11 cellular contexts compared by ENCODE assay signal in genomic region chr3:58577269-58577821, GRCh38. TPM values are rescaled to one million over a fixed set of nuclear protein-coding genes. Genes with fewer than 3 reads are reported as not detected.
DNase-seq lines count a peak whose midpoint lies in the region; ATAC-seq and TF ChIP-seq lines count a peak whose summit lies in the region.
"Had no signal": no experiment of that assay in that cellular context is flagged by ENCODE, and none has a peak within 500 bp of the region (broad histone marks: within the 10 kb centered on the region; RNA-seq: fewer than 3 reads in every experiment).

TSS of gene FAM107A (minus strand) at chr3:58577391. CDS start at chr3:58569860, 7,531 bp downstream.

- DNase-seq in ELR (ENCODE audit: low read depth) (peak; percentile 49), cerebellar cortex (ENCODE audit: low spot score) (peak; percentile 55), iPS-NIHi11 (ENCODE audit: low spot score) (peak; percentile 54), renal cortical epithelial cell (ENCODE audit: low read depth) (peak; percentile 87), RPMI8226 (no peak), PC-9 (no peak)
- no peak for DNase-seq in activated CD8-positive, alpha-beta memory T cell treated with anti-CD3 and anti-CD28 coated beads, Interleukin-2, amount 50 U/mL, for 4 hours
- DNase-seq: GDM1, retina had no signal

- H3K27ac ChIP-seq in PC-9, result no peak within 1 kb of the TSS

- no peaks in the 10 kb centered on the region for H4K20me1 ChIP-seq in PC-9 (ENCODE audit: insufficient read depth)

- H3K9me3 ChIP-seq in PC-9 (ENCODE audit: insufficient read depth, low read depth), result no peaks in the 10 kb centered on the region

- TF ChIP-seq CTCF in PC-9 (conservative IDR thresholded peaks at IDR 0.05), result no peak

- H2AFZ ChIP-seq in PC-9, result no peak within 1 kb of the TSS

- H3K4me2 ChIP-seq in PC-9, result no peak within 1 kb of the TSS

- intact Hi-C loops in PC-9 (cut with micrococcal nuclease; ENCODE audit: unreplicated experiment), result no loop called here

- no peaks in the 10 kb centered on the region for H3F3A ChIP-seq in PC-9 (ENCODE audit: insufficient read depth, low read depth)

- POLR2A ChIA-PET in PC-9 (lab: Charles Lee; ENCODE audit: unreplicated experiment), result no interaction called here

- no peaks in the 10 kb centered on the region for H3K79me2 ChIP-seq in PC-9 (ENCODE audit: low read depth)

- no peaks in the 10 kb centered on the region for H3K9me2 ChIP-seq in PC-9 (ENCODE audit: insufficient read depth)

- no TSS peak for BruUV-seq in PC-9 (replicated peaks; lab: Mats Ljungman, UMichigan)

- no peaks in the 10 kb centered on the region for H3K36me3 ChIP-seq in PC-9 (ENCODE audit: low read depth)

- no peak within 1 kb of the TSS for H3K4me3 ChIP-seq in PC-9

- no peaks in the 10 kb centered on the region for H3K4me1 ChIP-seq in PC-9 (replicated peaks; ENCODE audit: insufficient read depth)

- CTCF ChIA-PET in PC-9 (lab: Charles Lee), result interaction anchor here (0.7 to 0.9 kb wide), 2 partner anchors 49 to 271 kb away, joined by 4 read pairs; partner anchors contain the start of genes HTD2 and RPP14

- ATAC-seq in HG03521 (IDR thresholded peaks at IDR 0.05; ENCODE audit: unreplicated experiment), result no peak

- H3K27me3 ChIP-seq in PC-9 (ENCODE audit: insufficient read depth, low read depth), result peaks cover 12% of the 10 kb centered on the region; the same call in 1 of the 2 replicates

RNA-seq across cellular contexts. Expression of gene FAM107A, which starts in this region (rescaled TPM):
- total RNA-seq in renal cortical epithelial cell (0.60 and 0.87 TPM in 2 replicates), PC-9 (2021) (not detected in 2 replicates)
- total RNA-seq: activated T-helper 2 cell treated with anti-CD3 and anti-CD28 coated beads, Interferon-gamma antibody, Interleukin-2, Interleukin-4, amounts not matched to agents 10 μg/mL and 5 μg/mL and 100 μg/mL, durations not matched to agents 14 hours and 24 hours and 36 hours had no signal

Comparison
In these comparisons a context has a peak if more than half of its experiments do, and no peak if none do; other contexts are left out.
1. Peak in DNase-seq in renal cortical epithelial cell; RNA of the gene not detected or under 1 TPM.
2. DNase-seq: peak in ELR (single experiment), cerebellar cortex (single experiment) and iPS-NIHi11 (single experiment); none in RPMI8226 (single experiment), activated CD8-positive, alpha-beta memory T cell treated with anti-CD3 and anti-CD28 coated beads, Interleukin-2, amount 50 U/mL, for 4 hours (single experiment) and PC-9 (0 of 2).